In the genomic region with DNA sequence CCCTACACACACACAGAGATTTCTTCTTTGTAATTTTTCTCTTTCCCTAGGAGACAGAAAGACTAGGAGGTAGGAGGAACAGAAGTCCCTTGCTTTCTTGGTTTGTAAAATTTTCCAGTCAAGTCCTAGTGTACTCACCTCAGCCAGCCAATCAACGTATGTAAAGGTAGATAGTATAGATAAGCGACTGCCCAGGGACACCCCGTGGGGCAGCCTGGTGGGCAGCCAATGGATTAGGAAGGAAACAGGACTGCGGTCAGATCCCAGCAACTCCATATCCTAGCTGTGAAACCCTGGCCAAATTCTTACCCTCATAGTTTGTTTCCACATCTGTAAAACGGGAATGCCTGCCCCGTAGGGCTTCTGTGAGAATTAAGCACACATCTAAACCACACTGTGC, we compare ENCODE assay signal across 30 cellular contexts.
"Had no signal": no experiment of that assay in that cellular context is flagged by ENCODE, and none has a peak within 500 bp of the region (broad histone marks: within the 10 kb centered on the region; RNA-seq: fewer than 3 reads in every experiment).

No MANE protein-coding gene starts in this region.

- H3K4me3 ChIP-seq: colonic mucosa, gastroesophageal sphincter, heart right ventricle, lower lobe of right lung, mucosa of descending colon, right lobe of liver, thyroid gland, vagina had no signal

- H3K36me3 ChIP-seq: colonic mucosa, gastroesophageal sphincter, heart right ventricle, lower lobe of right lung, neutrophil, right lobe of liver, thyroid gland, vagina had no signal

- H3K9me3 Mint-ChIP-seq: dendritic cell treated with granulocyte-macrophage colony-stimulating factor and Interleukin-4, amounts not matched to agents 40 ng/mL and 50 ng/mL, for 4 days; endodermal cell; mesothelial cell of epicardium; natural killer cell treated with Interleukin-12 subunit alpha and Interleukin-12 subunit beta and Interleukin-15 and Interleukin-18, amount 100 ng/mL, for 72 hours; neural crest cell; stimulated activated naive CD8-positive, alpha-beta T cell treated with anti-CD3 and anti-CD28 coated beads, Interleukin-15, amount 100 ng/mL, for 72 hours had no signal

- H3K4me1 ChIP-seq: colonic mucosa, foreskin keratinocyte, gastroesophageal sphincter, lower lobe of right lung, right lobe of liver, vagina had no signal

- H3K27ac ChIP-seq: colonic mucosa, epithelial cell of prostate, foreskin keratinocyte, gastroesophageal sphincter, heart right ventricle, lower lobe of right lung, neutrophil, parathyroid adenoma, right lobe of liver, thyroid gland, vagina had no signal

- H3K36me3 Mint-ChIP-seq: memory B cell; mesothelial cell of epicardium; naive B cell; natural killer cell treated with Interleukin-12 subunit alpha and Interleukin-12 subunit beta and Interleukin-15 and Interleukin-18, amount 100 ng/mL, for 72 hours had no signal

- DNase-seq: colonic mucosa; effector CD8-positive, alpha-beta T cell; endodermal cell; foreskin keratinocyte; heart right ventricle; hippocampal formation; left ventricle myocardium superior; lower lobe of right lung; mucosa of descending colon; naive B cell; right lobe of liver; small intestine; stimulated activated CD4-positive, alpha-beta T cell treated with anti-CD3 and anti-CD28 coated beads, Interleukin-12 subunit alpha, Interleukin-12 subunit beta, amount 100 ng/mL, for 4 hours; stimulated activated CD4-positive, alpha-beta T cell treated with anti-CD3 and anti-CD28 coated beads, Interleukin-1b, Interleukin-23, amount 100 ng/mL, for 48 hours; stimulated activated CD4-positive, alpha-beta T cell treated with anti-CD3 and anti-CD28 coated beads, Interleukin-4, amount 100 ng/mL, for 1 hour; stimulated activated CD8-positive, alpha-beta memory T cell treated with anti-CD3 and anti-CD28 coated beads, Interleukin-4, amount 100 ng/mL, for 48 hours; stimulated activated naive CD4-positive, alpha-beta T cell; stimulated activated naive CD8-positive, alpha-beta T cell treated with anti-CD3 and anti-CD28 coated beads, Interleukin-15, amount 100 ng/mL, for 72 hours had no signal

- H3K27me3 ChIP-seq: colonic mucosa, foreskin keratinocyte, gastroesophageal sphincter, heart right ventricle, neutrophil, right lobe of liver, thyroid gland, vagina had no signal

- H3K9ac ChIP-seq: parathyroid adenoma had no signal

- H3K27ac Mint-ChIP-seq: dendritic cell treated with granulocyte-macrophage colony-stimulating factor and Interleukin-4, amounts not matched to agents 40 ng/mL and 50 ng/mL, for 4 days; endodermal cell; memory B cell; mesothelial cell of epicardium; naive B cell; natural killer cell treated with Interleukin-12 subunit alpha and Interleukin-12 subunit beta and Interleukin-15 and Interleukin-18, amount 100 ng/mL, for 72 hours; progenitor cell of endocrine pancreas; stimulated activated naive CD8-positive, alpha-beta T cell treated with anti-CD3 and anti-CD28 coated beads, Interleukin-15, amount 100 ng/mL, for 72 hours had no signal

- ATAC-seq: lower lobe of right lung; right lobe of liver; stimulated activated naive CD8-positive, alpha-beta T cell treated with anti-CD3 and anti-CD28 coated beads, Interleukin-15, amount 100 ng/mL, for 72 hours had no signal

- H3K4me1 Mint-ChIP-seq: memory B cell; naive B cell; neural crest cell; stimulated activated naive CD8-positive, alpha-beta T cell treated with anti-CD3 and anti-CD28 coated beads, Interleukin-15, amount 100 ng/mL, for 72 hours had no signal

- H3K9me3 ChIP-seq: colonic mucosa, gastroesophageal sphincter, heart right ventricle, lower lobe of right lung, mucosa of descending colon, neutrophil, right lobe of liver, thyroid gland, vagina had no signal

- H3K4me3 Mint-ChIP-seq: dendritic cell treated with granulocyte-macrophage colony-stimulating factor and Interleukin-4, amounts not matched to agents 40 ng/mL and 50 ng/mL, for 4 days; endodermal cell; memory B cell; mesothelial cell of epicardium; naive B cell; natural killer cell treated with Interleukin-12 subunit alpha and Interleukin-12 subunit beta and Interleukin-15 and Interleukin-18, amount 100 ng/mL, for 72 hours; neural crest cell; stimulated activated naive CD8-positive, alpha-beta T cell treated with anti-CD3 and anti-CD28 coated beads, Interleukin-15, amount 100 ng/mL, for 72 hours had no signal

- H3K79me2 ChIP-seq: parathyroid adenoma had no signal

- H2AFZ ChIP-seq: parathyroid adenoma had no signal
